ENCODE assay signal across 1 cellular context in genomic region chr1:102252731-102253360, GRCh38.
TF ChIP-seq lines count a peak whose summit lies in the region.

No MANE protein-coding gene starts in this region.

TF ChIP-seq in WTC11, 78 proteins besides CTCF, POLR2A, EP300 and RAD21 (continued from another document):
- TF ChIP-seq, protein P1, sequence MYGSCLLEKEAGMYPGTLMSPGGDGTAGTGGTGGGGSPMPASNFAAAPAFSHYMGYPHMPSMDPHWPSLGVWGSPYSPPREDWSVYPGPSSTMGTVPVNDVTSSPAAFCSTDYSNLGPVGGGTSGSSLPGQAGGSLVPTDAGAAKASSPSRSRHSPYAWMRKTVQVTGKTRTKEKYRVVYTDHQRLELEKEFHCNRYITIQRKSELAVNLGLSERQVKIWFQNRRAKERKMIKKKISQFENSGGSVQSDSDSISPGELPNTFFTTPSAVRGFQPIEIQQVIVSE (CRISPR knock-in tag; IDR thresholded peaks at IDR 0.05; ENCODE audit: borderline replicate concordance): no peak
- TF ChIP-seq ZBTB21 (CRISPR knock-in tag; IDR thresholded peaks at IDR 0.05; ENCODE audit: borderline replicate concordance): no peak
- TF ChIP-seq NFATC4 (CRISPR knock-in tag; IDR thresholded peaks at IDR 0.05): no peak
- no peak for TF ChIP-seq ETV6 (CRISPR knock-in tag; IDR thresholded peaks at IDR 0.05)
